Comparison of ENCODE assay signal across 26 cellular contexts in the genomic region with DNA sequence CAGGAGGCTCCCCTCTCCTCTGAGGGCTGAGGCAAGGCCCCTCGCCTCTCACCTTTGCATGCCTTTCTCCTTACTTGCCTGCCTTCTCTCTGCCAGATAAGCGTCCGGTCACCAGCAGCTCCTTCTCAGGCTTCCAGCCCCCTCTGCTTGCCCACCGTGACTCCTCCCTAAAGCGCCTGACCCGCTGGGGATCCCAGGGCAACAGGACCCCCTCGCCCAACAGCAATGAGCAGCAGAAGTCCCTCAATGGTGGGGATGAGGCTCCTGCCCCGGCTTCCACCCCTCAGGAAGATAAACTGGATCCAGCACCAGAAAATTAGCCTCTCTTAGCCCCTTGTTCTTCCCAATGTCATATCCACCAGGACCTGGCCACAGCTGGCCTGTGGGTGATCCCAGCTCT. TPM values are rescaled to one million over a fixed set of nuclear protein-coding genes. Genes with fewer than 3 reads are reported as not detected.
DNase-seq lines count a peak whose midpoint lies in the region; ATAC-seq and TF ChIP-seq lines count a peak whose summit lies in the region.
"Had no signal": no experiment of that assay in that cellular context is flagged by ENCODE, and none has a peak within 500 bp of the region (broad histone marks: within the 10 kb centered on the region; RNA-seq: fewer than 3 reads in every experiment).

No MANE protein-coding gene starts in this region.

- intact Hi-C loops in naive thymus-derived CD4-positive, alpha-beta T cell (cut with micrococcal nuclease): no loop called here

- CTCF ChIA-PET in activated CD4-positive, alpha-beta T cell treated with anti-CD3 and anti-CD28 coated beads, Interleukin-2, amount 10 ng/mL, durations not matched to agents 7 days and 5 days (lab: Charles Lee): interaction anchor here (0.9 to 1.8 kb wide), 3 partner anchors 16 to 137 kb away, joined by 3 to 4 read pairs (median 3); no protein-coding TSS in a partner anchor
- CTCF ChIA-PET in RWPE1 (lab: Yijun Ruan, JAX): interaction anchor here (1.9 kb wide), 1 partner anchor 21 kb away, joined by 6 read pairs; no protein-coding TSS in a partner anchor
- CTCF ChIA-PET in naive thymus-derived CD4-positive, alpha-beta T cell (lab: Charles Lee): interaction anchor here (1.2 to 16.2 kb wide), 2 partner anchors 9 to 25 kb away, joined by 3 to 346 read pairs; partner anchors contain the start of gene DEF6

- H3K4me3 ChIP-seq in CD4-positive, CD25-positive, alpha-beta regulatory T cell (ENCODE audit: low read depth, low read length): no peak overlapping the region
- H3K4me3 ChIP-seq in naive thymus-derived CD4-positive, alpha-beta T cell (ENCODE audit: low read length): no peak overlapping the region
- H3K4me3 ChIP-seq: A549, GM23248, left ventricle myocardium inferior, stomach, thyroid gland had no signal

- peaks cover 5% of the 10 kb centered on the region for H3K4me1 ChIP-seq in CD4-positive, CD25-positive, alpha-beta regulatory T cell (ENCODE audit: control insufficient read depth, insufficient read depth, low read length, poor library complexity, severe bottlenecking)
- peaks cover 0 to 4% of the 10 kb centered on the region in 2 donors for H3K4me1 ChIP-seq in naive thymus-derived CD4-positive, alpha-beta T cell (ENCODE audit: control insufficient read depth in 2 of 2, insufficient read depth in 2 of 2, low read length in 2 of 2)

- peaks cover 15% of the 10 kb centered on the region for H3K4me1 Mint-ChIP-seq in activated CD4-positive, alpha-beta T cell treated with anti-CD3 and anti-CD28 coated beads, Interleukin-2, amount 10 ng/mL, durations not matched to agents 7 days and 5 days
- H3K4me1 Mint-ChIP-seq in CD4-positive, CD25-positive, alpha-beta regulatory T cell: peaks cover 12 to 34% (median 20%) of the 10 kb centered on the region in 4 donors
- peaks cover 12 to 45% (median 33%) of the 10 kb centered on the region in 7 donors for H3K4me1 Mint-ChIP-seq in naive thymus-derived CD4-positive, alpha-beta T cell

- no peaks in the 10 kb centered on the region for H3K27me3 ChIP-seq in CD4-positive, CD25-positive, alpha-beta regulatory T cell (ENCODE audit: control insufficient read depth, insufficient read depth, low read length)
- H3K27me3 ChIP-seq in naive thymus-derived CD4-positive, alpha-beta T cell (ENCODE audit: control insufficient read depth in 2 of 2, insufficient read depth in 2 of 2, low read length in 2 of 2): no peaks in the 10 kb centered on the region
- H3K27me3 ChIP-seq: stomach, thyroid gland had no signal

- POLR2A ChIA-PET in activated CD4-positive, alpha-beta T cell treated with anti-CD3 and anti-CD28 coated beads, Interleukin-2, amount 10 ng/mL, durations not matched to agents 7 days and 5 days (lab: Charles Lee): no interaction called here
- POLR2A ChIA-PET in RWPE1 (lab: Yijun Ruan, JAX; ENCODE audit: low non-redundant PET): no interaction called here
- POLR2A ChIA-PET in naive thymus-derived CD4-positive, alpha-beta T cell (lab: Charles Lee): interaction anchor here (16.4 to 18.0 kb wide), 2 partner anchors 12 to 24 kb away, joined by 250 to 318 read pairs; partner anchors contain the start of gene DEF6

- peaks cover 69% of the 10 kb centered on the region for H3K36me3 Mint-ChIP-seq in activated CD4-positive, alpha-beta T cell treated with anti-CD3 and anti-CD28 coated beads, Interleukin-2, amount 10 ng/mL, durations not matched to agents 7 days and 5 days (ENCODE audit: low read depth)
- peaks cover 40% of the 10 kb centered on the region for H3K36me3 Mint-ChIP-seq in CD4-positive, CD25-positive, alpha-beta regulatory T cell
- H3K36me3 Mint-ChIP-seq in naive thymus-derived CD4-positive, alpha-beta T cell: peaks cover 24 to 70% (median 42%) of the 10 kb centered on the region in 5 donors
- H3K36me3 Mint-ChIP-seq: brain had no signal

- TF ChIP-seq CTCF in RWPE1 (conservative IDR thresholded peaks at IDR 0.05; ENCODE audit: low read depth): no peak

- H3K36me3 ChIP-seq in CD4-positive, CD25-positive, alpha-beta regulatory T cell (ENCODE audit: control insufficient read depth, insufficient read depth, low read length): peaks cover 83% of the 10 kb centered on the region
- H3K36me3 ChIP-seq in naive thymus-derived CD4-positive, alpha-beta T cell (ENCODE audit: control insufficient read depth in 2 of 3, insufficient read depth in 3 of 3, low read length in 3 of 3): peaks cover 31 to 86% (median 39%) of the 10 kb centered on the region in 3 experiments
- H3K36me3 ChIP-seq: left ventricle myocardium inferior, thyroid gland had no signal

- H3K27me3 Mint-ChIP-seq in activated CD4-positive, alpha-beta T cell treated with anti-CD3 and anti-CD28 coated beads, Interleukin-2, amount 10 ng/mL, durations not matched to agents 7 days and 5 days: no peaks in the 10 kb centered on the region
- no peaks in the 10 kb centered on the region for H3K27me3 Mint-ChIP-seq in CD4-positive, CD25-positive, alpha-beta regulatory T cell
- H3K27me3 Mint-ChIP-seq in naive thymus-derived CD4-positive, alpha-beta T cell: no peaks in the 10 kb centered on the region

- no peak overlapping the region for H3K4me3 Mint-ChIP-seq in activated CD4-positive, alpha-beta T cell treated with anti-CD3 and anti-CD28 coated beads, Interleukin-2, amount 10 ng/mL, durations not matched to agents 7 days and 5 days
- H3K4me3 Mint-ChIP-seq in CD4-positive, CD25-positive, alpha-beta regulatory T cell: no peak overlapping the region
- no peak overlapping the region for H3K4me3 Mint-ChIP-seq in naive thymus-derived CD4-positive, alpha-beta T cell

- no peak overlapping the region for H3K27ac ChIP-seq in CD4-positive, CD25-positive, alpha-beta regulatory T cell (ENCODE audit: insufficient read depth, low read length, poor library complexity, severe bottlenecking)
- peak overlapping the region; percentile 14; the same call in 1 of the 2 replicates for H3K27ac ChIP-seq in RWPE1
- peak overlapping the region; percentile 44 for H3K27ac ChIP-seq in naive thymus-derived CD4-positive, alpha-beta T cell (ENCODE audit: low read depth, low read length)
- H3K27ac ChIP-seq: A549, epithelial cell of prostate, GM23248, left ventricle myocardium inferior, stomach, thyroid gland had no signal

- DNase-seq in activated CD4-positive, alpha-beta T cell treated with anti-CD3 and anti-CD28 coated beads, Interleukin-2, amount 10 ng/mL, durations not matched to agents 7 days and 5 days: no peak
- DNase-seq in activated CD4-positive, alpha-beta T cell treated with anti-CD3 and anti-CD28 coated beads, Interleukin-2, amount 50 U/mL, for 48 hours: no peak
- DNase-seq in CD4-positive, CD25-positive, alpha-beta regulatory T cell: no peak
- DNase-seq in RWPE1 (ENCODE audit: low spot score): no peak
- DNase-seq in naive thymus-derived CD4-positive, alpha-beta T cell: no peak
- no peak for DNase-seq in SW 1271 (lab: John Stamatoyannopoulos, UW)
- no peak for DNase-seq in mesenteric fat pad (ENCODE audit: low spot score)
- DNase-seq: activated CD4-positive, alpha-beta T cell treated with anti-CD3 and anti-CD28 coated beads for 48 hours; activated CD8-positive, alpha-beta memory T cell treated with anti-CD3 and anti-CD28 coated beads, Interleukin-2, amount 50 U/mL, for 4 hours; AML-193; GM23248; islet precursor cell; left ventricle myocardium inferior; NCI-H1092 treated with DMSO at 0.1 percent for 48 hours; NCI-H1930; NCI-H2227 treated with DMSO at 0.1 percent for 48 hours; NCI-H69; stomach; T-helper 2 cell; thyroid gland had no signal

- no peak for ATAC-seq in CD4-positive, CD25-positive, alpha-beta regulatory T cell (ENCODE audit: low read depth in 2 of 2)
- ATAC-seq in naive thymus-derived CD4-positive, alpha-beta T cell: no peak
- no peak for ATAC-seq in GM19328 (IDR thresholded peaks at IDR 0.05; ENCODE audit: unreplicated experiment)
- ATAC-seq: A549, HepG2 had no signal

- H3K27ac Mint-ChIP-seq in activated CD4-positive, alpha-beta T cell treated with anti-CD3 and anti-CD28 coated beads, Interleukin-2, amount 10 ng/mL, durations not matched to agents 7 days and 5 days: peak overlapping the region; percentile 36
- peak overlapping the region in 2 of 3 donors; percentile 19 to 92 for H3K27ac Mint-ChIP-seq in CD4-positive, CD25-positive, alpha-beta regulatory T cell
- H3K27ac Mint-ChIP-seq in naive thymus-derived CD4-positive, alpha-beta T cell: peak overlapping the region in 8 of 9 donors; percentile 48 to 88 (median 76)
- H3K27ac Mint-ChIP-seq: activated T-helper 2 cell treated with anti-CD3 and anti-CD28 coated beads, Interferon-gamma antibody, Interleukin-2, Interleukin-4, amounts not matched to agents 10 μg/mL and 5 μg/mL and 100 μg/mL, durations not matched to agents 14 hours and 24 hours and 36 hours; brain had no signal

- no peaks in the 10 kb centered on the region for H3K9me3 Mint-ChIP-seq in activated CD4-positive, alpha-beta T cell treated with anti-CD3 and anti-CD28 coated beads, Interleukin-2, amount 10 ng/mL, durations not matched to agents 7 days and 5 days
- H3K9me3 Mint-ChIP-seq in CD4-positive, CD25-positive, alpha-beta regulatory T cell: peaks cover 0 to 3% (median 0%) of the 10 kb centered on the region in 7 donors
- no peaks in the 10 kb centered on the region for H3K9me3 Mint-ChIP-seq in naive thymus-derived CD4-positive, alpha-beta T cell
- H3K9me3 Mint-ChIP-seq: activated T-helper 2 cell treated with anti-CD3 and anti-CD28 coated beads, Interferon-gamma antibody, Interleukin-2, Interleukin-4, amounts not matched to agents 10 μg/mL and 5 μg/mL and 100 μg/mL, durations not matched to agents 14 hours and 24 hours and 36 hours had no signal

- H3K9me3 ChIP-seq in CD4-positive, CD25-positive, alpha-beta regulatory T cell (ENCODE audit: control insufficient read depth in 2 of 2, low read length in 2 of 2): no peaks in the 10 kb centered on the region
- no peaks in the 10 kb centered on the region for H3K9me3 ChIP-seq in naive thymus-derived CD4-positive, alpha-beta T cell (ENCODE audit: control insufficient read depth in 2 of 3, low read length in 3 of 3)
- H3K9me3 ChIP-seq: A549, left ventricle myocardium inferior, stomach, thyroid gland had no signal

RNA-seq across cellular contexts. Expression of gene PPARD, which starts 21.3 kb away (rescaled TPM):
- total RNA-seq in activated CD4-positive, alpha-beta T cell treated with anti-CD3 and anti-CD28 coated beads, Interleukin-2, amount 10 ng/mL, durations not matched to agents 7 days and 5 days: 10 to 100 TPM; 24.4 to 25.8 TPM
- total RNA-seq in CD4-positive, CD25-positive, alpha-beta regulatory T cell: 37.3 TPM
- polyA plus RNA-seq in CD4-positive, CD25-positive, alpha-beta regulatory T cell: 1 to 10 TPM; 3.8 to 6.6 (median 5.1) TPM
- total RNA-seq in naive thymus-derived CD4-positive, alpha-beta T cell: 10 to 100 TPM; 29.3 to 47.1 (median 36.0) TPM
- 10 to 100 TPM in 1 of 2 donors, 1 to 10 TPM in 1; 7.3 to 20.2 TPM for polyA plus RNA-seq in naive thymus-derived CD4-positive, alpha-beta T cell
- 17.5 TPM for total RNA-seq in mesenteric fat pad

RNA-seq across cellular contexts. Expression of gene DEF6, which starts 23.5 kb away (rescaled TPM):
- total RNA-seq in activated CD4-positive, alpha-beta T cell treated with anti-CD3 and anti-CD28 coated beads, Interleukin-2, amount 10 ng/mL, durations not matched to agents 7 days and 5 days: 100 to 1,000 TPM; 186 to 219 TPM
- total RNA-seq in CD4-positive, CD25-positive, alpha-beta regulatory T cell: 247 TPM
- polyA plus RNA-seq in CD4-positive, CD25-positive, alpha-beta regulatory T cell: 100 to 1,000 TPM; 134 to 142 (median 139) TPM
- 100 to 1,000 TPM; 219 to 250 (median 225) TPM for total RNA-seq in naive thymus-derived CD4-positive, alpha-beta T cell
- 100 to 1,000 TPM; 113 to 234 TPM for polyA plus RNA-seq in naive thymus-derived CD4-positive, alpha-beta T cell
- 7.8 TPM for total RNA-seq in mesenteric fat pad

Comparison
In these comparisons a context has a peak if more than half of its experiments do, and no peak if none do; other contexts are left out.
1. RNA of gene DEF6, which starts 23.5 kb away (total RNA-seq): 247 TPM in CD4-positive, CD25-positive, alpha-beta regulatory T cell (single experiment), 219 to 250 TPM in naive thymus-derived CD4-positive, alpha-beta T cell and 186 to 219 TPM in activated CD4-positive, alpha-beta T cell treated with anti-CD3 and anti-CD28 coated beads, Interleukin-2, amount 10 ng/mL, durations not matched to agents 7 days and 5 days; 7.8 TPM in mesenteric fat pad (single experiment); every median in the first group is over 10 times any median in the second.
2. Peak in every context shown above with its lines, with median percentiles within 50 percentile points of each other: H3K27ac Mint-ChIP-seq.